In the genomic region with DNA sequence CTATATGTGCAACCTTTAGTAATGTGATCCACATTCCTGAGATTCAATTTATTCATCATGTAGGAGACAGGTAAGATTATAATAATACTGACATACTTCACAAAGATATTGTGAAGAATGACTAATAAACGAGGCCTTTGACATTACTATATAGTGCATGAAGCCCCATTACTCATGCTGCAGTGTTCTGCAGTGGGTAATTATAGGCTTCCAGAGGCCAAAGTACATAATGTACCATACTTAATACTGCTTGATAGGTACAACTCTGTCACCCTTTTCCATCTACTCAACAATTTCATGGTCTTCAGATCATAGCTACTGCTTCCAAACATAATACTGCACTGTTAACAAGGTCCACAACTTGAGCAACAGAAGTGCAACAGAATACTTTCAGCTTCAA, we compare ENCODE assay signal across 1 cellular context.
A peak's percentile ranks its signal among the peaks of the same experiment; 100 is the strongest.
TF ChIP-seq lines count a peak whose summit lies in the region.

No MANE protein-coding gene starts in this region.

TF ChIP-seq in neural cell, 6 proteins besides CTCF, POLR2A, EP300 and RAD21:
- TF ChIP-seq, protein P1, sequence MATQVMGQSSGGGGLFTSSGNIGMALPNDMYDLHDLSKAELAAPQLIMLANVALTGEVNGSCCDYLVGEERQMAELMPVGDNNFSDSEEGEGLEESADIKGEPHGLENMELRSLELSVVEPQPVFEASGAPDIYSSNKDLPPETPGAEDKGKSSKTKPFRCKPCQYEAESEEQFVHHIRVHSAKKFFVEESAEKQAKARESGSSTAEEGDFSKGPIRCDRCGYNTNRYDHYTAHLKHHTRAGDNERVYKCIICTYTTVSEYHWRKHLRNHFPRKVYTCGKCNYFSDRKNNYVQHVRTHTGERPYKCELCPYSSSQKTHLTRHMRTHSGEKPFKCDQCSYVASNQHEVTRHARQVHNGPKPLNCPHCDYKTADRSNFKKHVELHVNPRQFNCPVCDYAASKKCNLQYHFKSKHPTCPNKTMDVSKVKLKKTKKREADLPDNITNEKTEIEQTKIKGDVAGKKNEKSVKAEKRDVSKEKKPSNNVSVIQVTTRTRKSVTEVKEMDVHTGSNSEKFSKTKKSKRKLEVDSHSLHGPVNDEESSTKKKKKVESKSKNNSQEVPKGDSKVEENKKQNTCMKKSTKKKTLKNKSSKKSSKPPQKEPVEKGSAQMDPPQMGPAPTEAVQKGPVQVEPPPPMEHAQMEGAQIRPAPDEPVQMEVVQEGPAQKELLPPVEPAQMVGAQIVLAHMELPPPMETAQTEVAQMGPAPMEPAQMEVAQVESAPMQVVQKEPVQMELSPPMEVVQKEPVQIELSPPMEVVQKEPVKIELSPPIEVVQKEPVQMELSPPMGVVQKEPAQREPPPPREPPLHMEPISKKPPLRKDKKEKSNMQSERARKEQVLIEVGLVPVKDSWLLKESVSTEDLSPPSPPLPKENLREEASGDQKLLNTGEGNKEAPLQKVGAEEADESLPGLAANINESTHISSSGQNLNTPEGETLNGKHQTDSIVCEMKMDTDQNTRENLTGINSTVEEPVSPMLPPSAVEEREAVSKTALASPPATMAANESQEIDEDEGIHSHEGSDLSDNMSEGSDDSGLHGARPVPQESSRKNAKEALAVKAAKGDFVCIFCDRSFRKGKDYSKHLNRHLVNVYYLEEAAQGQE (IDR thresholded peaks at IDR 0.05; ENCODE audit: borderline replicate concordance), result no peak
- no peak for TF ChIP-seq TAF1 (IDR thresholded peaks at IDR 0.05; ENCODE audit: low read depth)
- TF ChIP-seq POLR2AphosphoS5 (IDR thresholded peaks at IDR 0.05), result peak; percentile 79
- TF ChIP-seq SMC3 (conservative IDR thresholded peaks at IDR 0.05; ENCODE audit: poor library complexity), result no peak
- TF ChIP-seq EZH2 (IDR thresholded peaks at IDR 0.05; ENCODE audit: borderline replicate concordance, insufficient read depth, low read length, poor library complexity, severe bottlenecking), result no peak
- no peak for TF ChIP-seq MXI1 (conservative IDR thresholded peaks at IDR 0.05; ENCODE audit: poor library complexity, severe bottlenecking)
